Comparison of ENCODE assay signal across 14 cellular contexts in the genomic region with DNA sequence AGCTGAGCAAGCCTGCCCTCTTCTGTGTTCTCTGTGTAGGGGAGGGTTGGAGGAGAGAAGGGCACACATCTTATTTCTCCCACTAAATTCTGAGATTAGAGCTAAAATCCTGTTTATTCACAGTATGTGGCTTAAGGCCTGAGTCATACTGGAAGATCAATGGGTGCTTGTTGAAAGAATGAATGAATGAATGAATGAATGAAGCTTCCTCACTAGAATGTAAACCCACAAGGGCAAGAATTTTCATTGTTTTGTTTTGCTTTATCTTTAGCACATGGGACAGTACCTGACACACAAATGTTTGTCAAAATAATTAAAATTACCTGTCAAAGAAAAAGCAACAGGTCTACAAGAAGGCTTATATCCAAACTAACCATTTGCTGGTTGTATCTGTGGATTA.
"Had no signal": no experiment of that assay in that cellular context is flagged by ENCODE, and none has a peak within 500 bp of the region (broad histone marks: within the 10 kb centered on the region; RNA-seq: fewer than 3 reads in every experiment).

No MANE protein-coding gene starts in this region.

- ATAC-seq: natural killer cell; stimulated activated effector memory CD8-positive, alpha-beta T cell treated with anti-CD3 and anti-CD28 coated beads, Interleukin-12 subunit alpha, Interleukin-12 subunit beta, amount 100 ng/mL, for 72 hours had no signal

- H3K4me1 ChIP-seq: colonic mucosa had no signal

- H3K27ac ChIP-seq: colonic mucosa, neutrophil had no signal

- H3K9me3 ChIP-seq: colonic mucosa, neutrophil had no signal

- H3K36me3 ChIP-seq: colonic mucosa, neutrophil had no signal

- H3K4me3 ChIP-seq: colonic mucosa had no signal

- DNase-seq: activated CD4-positive, CD25-positive, alpha-beta regulatory T cell treated with anti-CD3 and anti-CD28 coated beads, Interleukin-2, amount 50 U/mL, for 72 hours; activated naive CD4-positive, alpha-beta T cell treated with Interleukin-2 at 50 U/mL for 16 hours; activated T-cell treated with anti-CD3 and anti-CD28 coated beads for 4 hours; aorta; colonic mucosa; foreskin melanocyte; kidney glomerular epithelial cell; mesenchymal stem cell; natural killer cell; posterior cingulate gyrus; retina; T1000 had no signal

- H3K27me3 ChIP-seq: colonic mucosa, neutrophil had no signal
